Comparison of ENCODE assay signal across 8 cellular contexts in genomic region chr10:102400061-102400460, GRCh38. TPM values are rescaled to one million over a fixed set of nuclear protein-coding genes. Genes with fewer than 3 reads are reported as not detected.
DNase-seq lines count a peak whose midpoint lies in the region; TF ChIP-seq lines count a peak whose summit lies in the region.

No MANE protein-coding gene starts in this region.

- no peaks in the 10 kb centered on the region for H3K27me3 Mint-ChIP-seq in neural crest cell (ENCODE audit: low read depth)

- no peaks in the 10 kb centered on the region for H3K36me3 Mint-ChIP-seq in neural crest cell (ENCODE audit: low read depth)

- DNase-seq in DMS79 (lab: John Stamatoyannopoulos, UW) (peak; percentile 23), LNCaP clone FGC (ENCODE audit: low read depth) (no peak), adipocyte (ENCODE audit: low read depth) (no peak), neural crest cell (ENCODE audit: low read depth, low spot score) (no peak), SW 1271 (lab: John Stamatoyannopoulos, UW) (no peak), DMS53 (lab: John Stamatoyannopoulos, UW) (no peak), mesenteric fat pad (ENCODE audit: low spot score) (no peak), NCI-H526 (lab: John Stamatoyannopoulos, UW) (no peak)

- H3K4me3 ChIP-seq in LNCaP clone FGC (ENCODE audit: low read depth, low read length) = peak overlapping the region; percentile 58
- H3K4me3 ChIP-seq in adipocyte (ENCODE audit: low read length) = no peak overlapping the region

- H3K36me3 ChIP-seq in adipocyte (ENCODE audit: control insufficient read depth, insufficient read depth, low read length, severe bottlenecking) = peaks cover 24% of the 10 kb centered on the region

- H3K27me3 ChIP-seq in adipocyte (replicated peaks; ENCODE audit: control insufficient read depth, insufficient read depth, low read length) = no peaks in the 10 kb centered on the region

- no peaks in the 10 kb centered on the region for H3K9me3 Mint-ChIP-seq in neural crest cell

- no peak overlapping the region for H3K27ac Mint-ChIP-seq in neural crest cell (ENCODE audit: unreplicated experiment)

- no peak for TF ChIP-seq CTCF in LNCaP clone FGC (IDR thresholded peaks at IDR 0.05; ENCODE audit: control insufficient read depth, extremely low read depth, insufficient read depth)
- TF ChIP-seq CTCF in neural crest cell (conservative IDR thresholded peaks at IDR 0.05) = no peak

- peak overlapping the region; percentile 83 for H3K9ac ChIP-seq in adipocyte (ENCODE audit: low read length)

- H3K4me1 Mint-ChIP-seq in neural crest cell = peaks cover 22% of the 10 kb centered on the region

- no peaks in the 10 kb centered on the region for H3K9me3 ChIP-seq in adipocyte (ENCODE audit: control insufficient read depth, low read length)

- peaks cover 20% of the 10 kb centered on the region for H3K4me1 ChIP-seq in adipocyte (ENCODE audit: control insufficient read depth, insufficient read depth, low read length)

- H3K4me3 Mint-ChIP-seq in neural crest cell = peak overlapping the region; percentile 72

RNA-seq across cellular contexts. Expression of gene NFKB2, which starts 4.6 kb away (rescaled TPM):
- total RNA-seq in neural crest cell = 22.9 and 26.1 TPM in 2 replicates
- 43.0 TPM for total RNA-seq in mesenteric fat pad

RNA-seq across cellular contexts. Expression of gene PSD, which starts 18.5 kb away (rescaled TPM):
- total RNA-seq in neural crest cell = 36.1 and 37.4 TPM in 2 replicates
- not detected for total RNA-seq in mesenteric fat pad

RNA-seq across cellular contexts. Expression of gene FBXL15, which starts 20.6 kb away (rescaled TPM):
- total RNA-seq in neural crest cell (24.8 and 25.6 TPM in 2 replicates), mesenteric fat pad (15.4 TPM)

RNA-seq across cellular contexts. Expression of gene CUEDC2, which starts 32.3 kb away (rescaled TPM):
- total RNA-seq in neural crest cell (118 and 121 TPM in 2 replicates), mesenteric fat pad (42.4 TPM)

RNA-seq across cellular contexts. Expression of gene C10orf95, which starts 51.3 kb away (rescaled TPM):
- total RNA-seq in neural crest cell (0.21 and 0.27 TPM in 2 replicates), mesenteric fat pad (0.22 TPM)

Comparison
In these comparisons a context has a peak if more than half of its experiments do, and no peak if none do; other contexts are left out.
1. RNA of gene PSD, which starts 18.5 kb away (total RNA-seq): 36.1 to 37.4 TPM in neural crest cell; not detected in mesenteric fat pad (single experiment); every median in the first group is over 10 times any median in the second.